In genomic region chr4:101793397-101793796, GRCh38 we compare ENCODE assay signal across 28 cellular contexts. TPM values are rescaled to one million over a fixed set of nuclear protein-coding genes. Genes with fewer than 3 reads are reported as not detected.
"Had no signal": no experiment of that assay in that cellular context is flagged by ENCODE, and none has a peak within 500 bp of the region (broad histone marks: within the 10 kb centered on the region; RNA-seq: fewer than 3 reads in every experiment).

No MANE protein-coding gene starts in this region.

- H3K9me3 Mint-ChIP-seq: dendritic cell treated with granulocyte-macrophage colony-stimulating factor and Interleukin-4, amounts not matched to agents 40 ng/mL and 50 ng/mL, for 4 days; endodermal cell; natural killer cell; type B pancreatic cell had no signal

- H3K36me3 Mint-ChIP-seq: natural killer cell had no signal

- H3K4me3 Mint-ChIP-seq: dendritic cell treated with granulocyte-macrophage colony-stimulating factor and Interleukin-4, amounts not matched to agents 40 ng/mL and 50 ng/mL, for 4 days; endodermal cell; mesothelial cell of epicardium; natural killer cell; type B pancreatic cell had no signal

- H3K27ac ChIP-seq: colonic mucosa, epithelial cell of prostate, gastrocnemius medialis, ovary, psoas muscle, sigmoid colon, testis, tibial artery had no signal

- DNase-seq: colonic mucosa; effector CD8-positive, alpha-beta T cell; endodermal cell; foreskin fibroblast; gastrocnemius medialis; head of caudate nucleus; kidney; mesenchymal stem cell; natural killer cell; occipital lobe; ovary; posterior cingulate gyrus; psoas muscle; right cardiac atrium; sigmoid colon; stimulated activated CD4-positive, alpha-beta T cell treated with anti-CD3 and anti-CD28 coated beads, Interleukin-4, amount 100 ng/mL, for 4 hours; stimulated activated naive CD4-positive, alpha-beta T cell treated with Interleukin-2 at 50 U/mL for 16 hours; substantia nigra; testis; tibial artery had no signal

- H3K27me3 Mint-ChIP-seq: dendritic cell treated with granulocyte-macrophage colony-stimulating factor and Interleukin-4, amounts not matched to agents 40 ng/mL and 50 ng/mL, for 4 days had no signal

- H3K9me3 ChIP-seq: colonic mucosa, gastrocnemius medialis, ovary, sigmoid colon, testis had no signal

- H3K27ac Mint-ChIP-seq: dendritic cell treated with granulocyte-macrophage colony-stimulating factor and Interleukin-4, amounts not matched to agents 40 ng/mL and 50 ng/mL, for 4 days; endodermal cell; mesothelial cell of epicardium; natural killer cell; type B pancreatic cell had no signal

- H3K36me3 ChIP-seq: colonic mucosa, gastrocnemius medialis, ovary, sigmoid colon, tibial artery had no signal

- ATAC-seq: esophagus mucosa, gastrocnemius medialis, left lobe of liver, natural killer cell, psoas muscle, right cardiac atrium had no signal

- H3K27me3 ChIP-seq: colonic mucosa, ovary, testis had no signal

- H3K4me3 ChIP-seq: colonic mucosa, gastrocnemius medialis, lung, ovary, psoas muscle, sigmoid colon, testis, tibial artery had no signal

- H3K4me1 ChIP-seq: colonic mucosa, gastrocnemius medialis, psoas muscle, testis had no signal

RNA-seq across cellular contexts. Expression of gene BANK1, which starts 2.9 kb away (rescaled TPM):
- polyA plus RNA-seq: neural cell had no signal
